ENCODE assay signal across 8 cellular contexts in genomic region chr1:16904560-16905111, GRCh38. TPM values are rescaled to one million over a fixed set of nuclear protein-coding genes. Genes with fewer than 3 reads are reported as not detected.
DNase-seq lines count a peak whose midpoint lies in the region; ATAC-seq and TF ChIP-seq lines count a peak whose summit lies in the region.

No MANE protein-coding gene starts in this region.

- CTCF ChIA-PET in activated CD4-positive, alpha-beta T cell treated with anti-CD3 and anti-CD28 coated beads, Interleukin-2, amount 10 ng/mL, durations not matched to agents 7 days and 5 days (lab: Charles Lee) = no interaction called here

- TF ChIP-seq CTCF in BE2C (IDR thresholded peaks at IDR 0.05; ENCODE audit: low read depth, low read length) (no peak), right lobe of liver (IDR thresholded peaks at IDR 0.05) (no peak)

- peaks cover 5% of the 10 kb centered on the region for H3K9me3 Mint-ChIP-seq in activated CD4-positive, alpha-beta T cell treated with anti-CD3 and anti-CD28 coated beads, Interleukin-2, amount 10 ng/mL, durations not matched to agents 7 days and 5 days

- H3K27ac ChIP-seq in right lobe of liver = peak overlapping the region; percentile 97 to 99 (median 99)

- peaks cover 2% of the 10 kb centered on the region for H3K36me3 Mint-ChIP-seq in activated CD4-positive, alpha-beta T cell treated with anti-CD3 and anti-CD28 coated beads, Interleukin-2, amount 10 ng/mL, durations not matched to agents 7 days and 5 days (ENCODE audit: low read depth)

- under 1% methylated on average over 27 of the region's 27 CpGs for WGBS in right lobe of liver (ENCODE audit: insufficient coverage, low coverage, low lambda C conversion rate, missing lambda C conversion rate)

- peaks cover 39% of the 10 kb centered on the region for H3K4me1 Mint-ChIP-seq in activated CD4-positive, alpha-beta T cell treated with anti-CD3 and anti-CD28 coated beads, Interleukin-2, amount 10 ng/mL, durations not matched to agents 7 days and 5 days

- 0 out of 2 replicates have a peak, but pooled peaks cover 4% of the 10 kb centered on the region for H3K4me1 ChIP-seq in BE2C
- H3K4me1 ChIP-seq in right lobe of liver = peaks cover 0 to 3% (median 0%) of the 10 kb centered on the region in 4 donors

- POLR2A ChIA-PET in activated CD4-positive, alpha-beta T cell treated with anti-CD3 and anti-CD28 coated beads, Interleukin-2, amount 10 ng/mL, durations not matched to agents 7 days and 5 days (lab: Charles Lee) = interaction anchor here (0.6 to 1.6 kb wide), 4 partner anchors 8 to 533 kb away, joined by 3 to 11 read pairs (median 4); no protein-coding TSS in a partner anchor

- no peak overlapping the region for H3K4me3 Mint-ChIP-seq in activated CD4-positive, alpha-beta T cell treated with anti-CD3 and anti-CD28 coated beads, Interleukin-2, amount 10 ng/mL, durations not matched to agents 7 days and 5 days

- no peaks in the 10 kb centered on the region for H3K27me3 Mint-ChIP-seq in activated CD4-positive, alpha-beta T cell treated with anti-CD3 and anti-CD28 coated beads, Interleukin-2, amount 10 ng/mL, durations not matched to agents 7 days and 5 days

- no peak overlapping the region for H3K27ac Mint-ChIP-seq in activated CD4-positive, alpha-beta T cell treated with anti-CD3 and anti-CD28 coated beads, Interleukin-2, amount 10 ng/mL, durations not matched to agents 7 days and 5 days

- DNase-seq in BE2C (peak; percentile 92), NCI-H526 treated with DMSO at 0.1 percent for 48 hours (lab: John Stamatoyannopoulos, UW) (peak; percentile 99), ecto neural progenitor cell (ENCODE audit: low spot score) (peak; percentile 97), right lobe of liver (peak; percentile 97 to 100 (median 98))
- DNase-seq in activated CD4-positive, alpha-beta T cell treated with anti-CD3 and anti-CD28 coated beads, Interleukin-2, amount 10 ng/mL, durations not matched to agents 7 days and 5 days = peak; percentile 100
- DNase-seq in stimulated activated CD4-positive, alpha-beta T cell treated with anti-CD3 and anti-CD28 coated beads, Interleukin-4, amount 100 ng/mL, for 24 hours = peak; percentile 100

- H3K36me3 ChIP-seq in BE2C (no peaks in the 10 kb centered on the region), right lobe of liver (no peaks in the 10 kb centered on the region)

- no peak for TF ChIP-seq POLR2A in right lobe of liver (IDR thresholded peaks at IDR 0.05)

- ATAC-seq in GM19372 (IDR thresholded peaks at IDR 0.05; ENCODE audit: low read depth, unreplicated experiment) (peak; percentile 82), HG03520 (IDR thresholded peaks at IDR 0.05; ENCODE audit: unreplicated experiment) (peak; percentile 89), right lobe of liver (peak; percentile 98 to 99 (median 99))

- H3K4me3 ChIP-seq in BE2C (ENCODE audit: low read depth, low read length) = peak overlapping the region; percentile 61
- H3K4me3 ChIP-seq in right lobe of liver = peak overlapping the region; percentile 49 to 51 (median 49)

- intact Hi-C loops in right lobe of liver (cut with DNase I) = no loop called here

- H3K9me3 ChIP-seq in BE2C = no peaks in the 10 kb centered on the region
- H3K9me3 ChIP-seq in right lobe of liver = no peaks in the 10 kb centered on the region

- no peaks in the 10 kb centered on the region for H3K27me3 ChIP-seq in BE2C
- H3K27me3 ChIP-seq in right lobe of liver = no peaks in the 10 kb centered on the region

RNA-seq across cellular contexts. Expression of gene RNU1-2, which starts 8.9 kb away (rescaled TPM):
- polyA plus RNA-seq in BE2C (2012; ENCODE audit: insufficient read depth, insufficient read length, low read depth) = 5.0 TPM
- 1,000 to 10,000 TPM; 2,316 to 2,477 TPM for total RNA-seq in activated CD4-positive, alpha-beta T cell treated with anti-CD3 and anti-CD28 coated beads, Interleukin-2, amount 10 ng/mL, durations not matched to agents 7 days and 5 days
- total RNA-seq in right lobe of liver = 1,000 to 10,000 TPM in 3 of 6 experiments, 100 to 1,000 TPM in 1, under 1 TPM in 2; under 0.01 to 3,377 (median 977) TPM

RNA-seq across cellular contexts. Expression of gene CROCC, which starts 17.1 kb away (rescaled TPM):
- polyA plus RNA-seq in BE2C (2012; ENCODE audit: insufficient read depth, insufficient read length, low read depth) = 20.4 TPM
- total RNA-seq in activated CD4-positive, alpha-beta T cell treated with anti-CD3 and anti-CD28 coated beads, Interleukin-2, amount 10 ng/mL, durations not matched to agents 7 days and 5 days = 10 to 100 TPM; 30.7 to 37.3 TPM
- total RNA-seq in right lobe of liver = 10 to 100 TPM in 3 of 6 experiments, 1 to 10 TPM in 3; 6.5 to 12.7 (median 9.4) TPM

Comparison
In these comparisons a context has a peak if more than half of its experiments do, and no peak if none do; other contexts are left out.
1. Peak in every context shown above with its lines: DNase-seq, ATAC-seq, H3K4me3 ChIP-seq and H3K27ac ChIP-seq.